Comparison of ENCODE assay signal across 8 cellular contexts in genomic region chr1:120544434-120544833, GRCh38.
DNase-seq lines count a peak whose midpoint lies in the region; ATAC-seq, FAIRE-seq and TF ChIP-seq lines count a peak whose summit lies in the region.
"Not testable (repeated sequence)": the region's sequence is repeated elsewhere in the genome, so short reads cannot be mapped to it uniquely, and the experiment has no call there.

No MANE protein-coding gene starts in this region.

- H3K4me3 ChIP-seq in pancreas, result not testable (repeated sequence)

- not testable (repeated sequence) for H3K27me3 ChIP-seq in pancreas

- BruUV-seq in Calu3 (replicated peaks; lab: Mats Ljungman, UMichigan), result not testable (repeated sequence)

- not testable (repeated sequence) for H3K4me1 ChIP-seq in pancreas

- intact Hi-C loops in Calu3 (cut with micrococcal nuclease; ENCODE audit: unreplicated experiment); pancreas (cut with DNase I): not testable (repeated sequence)

- ATAC-seq in GM21526 (IDR thresholded peaks at IDR 0.05; ENCODE audit: low FRiP score, unreplicated experiment) (peak; percentile 70), HG03354 (IDR thresholded peaks at IDR 0.05; ENCODE audit: poor library complexity, severe bottlenecking, unreplicated experiment) (peak; percentile 88), pancreas (peak; percentile 84 to 99 (median 97))

- not testable (repeated sequence) for H3K27ac Mint-ChIP-seq in Calu3 (ENCODE audit: unreplicated experiment); glutamatergic neuron (ENCODE audit: unreplicated experiment)

- not testable (repeated sequence) for H3K4me1 Mint-ChIP-seq in Calu3 (ENCODE audit: low read depth, unreplicated experiment); glutamatergic neuron (ENCODE audit: low read depth, unreplicated experiment)

- TF ChIP-seq CTCF in Calu3 (IDR thresholded peaks at IDR 0.05; ENCODE audit: unreplicated experiment) (peak; percentile 63), glutamatergic neuron (IDR thresholded peaks at IDR 0.05; ENCODE audit: partially characterized antibody, unreplicated experiment) (peak; percentile 28), pancreas (IDR thresholded peaks at IDR 0.05) (peak; percentile 23 to 45 (median 32))

- H3K36me3 ChIP-seq in pancreas, result not testable (repeated sequence)

- not testable (repeated sequence) for H3K27me3 Mint-ChIP-seq in Calu3 (ENCODE audit: unreplicated experiment); glutamatergic neuron (ENCODE audit: unreplicated experiment)

- not testable (repeated sequence) for H3K4me3 Mint-ChIP-seq in Calu3 (ENCODE audit: low read depth, unreplicated experiment); glutamatergic neuron (ENCODE audit: unreplicated experiment)

- DNase-seq in Calu3, result peak; percentile 89
- DNase-seq in activated CD4-positive, alpha-beta T cell treated with anti-CD3 and anti-CD28 coated beads for 1 hour, result peak; percentile 60
- DNase-seq in activated naive CD4-positive, alpha-beta T cell treated with anti-CD3 and anti-CD28 coated beads, Interleukin-2, amount 50 U/mL, for 16 hours, result peak; percentile 86
- DNase-seq in glutamatergic neuron, result peak; percentile 85
- peak; percentile 31 to 85 (median 56) for DNase-seq in pancreas
- peak; percentile 64 to 65 for DNase-seq in stimulated activated CD8-positive, alpha-beta memory T cell treated with anti-CD3 and anti-CD28 coated beads, Interleukin-7, amount 100 ng/mL, for 1 hour (ENCODE audit: low read depth in 2 of 2)

- 10 to 12% methylated on average over 1 of the region's 2 CpGs for WGBS in pancreas, 2 donors

- not testable (repeated sequence) for H3K27ac ChIP-seq in pancreas

- not testable (repeated sequence) for H3K9me3 ChIP-seq in pancreas

- H3K9me3 Mint-ChIP-seq in Calu3 (ENCODE audit: low read depth, unreplicated experiment); glutamatergic neuron (ENCODE audit: unreplicated experiment): not testable (repeated sequence)

- CTCF ChIA-PET in Calu3 (lab: Charles Lee), result not testable (repeated sequence)

- not testable (repeated sequence) for H3K36me3 Mint-ChIP-seq in Calu3 (ENCODE audit: insufficient read depth, unreplicated experiment); glutamatergic neuron (ENCODE audit: unreplicated experiment)

- not testable (repeated sequence) for FAIRE-seq in pancreas (lab: Jason Lieb, UNC)
